Comparison of ENCODE assay signal across 1 cellular context in the genomic region with DNA sequence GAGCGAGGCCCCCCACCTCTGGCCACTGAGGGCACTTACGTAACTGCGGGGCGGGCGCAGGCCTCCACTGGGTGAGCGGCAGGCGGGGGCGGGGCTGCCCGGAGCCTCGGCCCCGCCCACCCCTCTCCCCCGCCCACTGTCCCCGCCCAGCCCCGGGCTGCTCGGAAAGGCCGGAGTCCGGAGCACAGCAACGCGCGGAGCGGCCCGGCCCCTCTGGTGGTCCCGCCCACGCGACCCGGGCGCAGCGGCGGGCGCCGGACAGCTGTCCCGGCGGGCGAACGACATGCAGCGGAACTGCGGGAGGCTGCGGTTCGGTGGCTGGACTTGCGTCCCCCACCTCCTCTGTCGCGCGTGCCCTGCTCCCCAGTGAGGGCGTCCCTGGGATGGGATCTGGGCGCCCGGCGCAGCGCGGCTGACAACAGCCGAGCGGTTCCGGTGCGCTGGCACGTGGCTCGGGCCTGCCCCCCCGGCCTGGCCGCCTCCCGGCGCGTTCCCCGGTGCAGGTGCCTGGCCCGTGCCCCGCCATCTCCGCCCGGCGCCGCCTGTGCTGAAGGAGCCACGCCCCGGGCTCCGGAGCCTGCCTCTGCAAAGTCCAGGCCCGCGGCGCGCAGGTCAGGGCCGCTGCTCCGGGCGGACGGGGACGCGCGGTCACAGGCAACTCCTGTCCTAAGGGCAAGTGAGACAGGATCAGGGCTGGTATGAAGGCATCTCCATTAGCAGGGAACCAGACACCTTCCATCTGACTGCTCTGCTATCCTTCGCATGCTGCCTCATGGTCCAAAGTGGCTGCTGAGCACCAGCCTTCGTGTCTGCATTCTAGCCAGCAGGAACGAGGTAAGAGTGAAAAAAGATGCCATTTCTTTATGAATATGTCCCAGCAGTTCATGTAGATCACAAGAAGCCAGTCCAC.
TF ChIP-seq lines count a peak whose summit lies in the region.

No MANE protein-coding gene starts in this region.

TF ChIP-seq in H1, 55 proteins besides CTCF, POLR2A, EP300 and RAD21 (continued from another document):
- TF ChIP-seq KDM1A (IDR thresholded peaks at IDR 0.05; ENCODE audit: borderline replicate concordance, low read length) (peak; percentile 100), HDAC2 (IDR thresholded peaks at IDR 0.05; ENCODE audit: borderline replicate concordance in 1 of 2, low read depth in 2 of 2, low read length in 2 of 2) (peak in 1 of 2 experiments; percentile 100; a peak in 2 of 4 replicates), CBX5 (IDR thresholded peaks at IDR 0.05; ENCODE audit: low read depth, low read length) (no peak), YY1 (IDR thresholded peaks at IDR 0.05; ENCODE audit: low read depth, low read length) (no peak), BACH1 (IDR thresholded peaks at IDR 0.05; ENCODE audit: low read length) (no peak), CTBP2 (IDR thresholded peaks at IDR 0.05; ENCODE audit: borderline replicate concordance, insufficient read depth, insufficient read length, low read length) (no peak), CEBPB (IDR thresholded peaks at IDR 0.05; ENCODE audit: low read depth, low read length) (peak; percentile 62), PHF8 (conservative IDR thresholded peaks at IDR 0.05; ENCODE audit: low read depth, low read length) (no peak; the same call in 1 of the 2 replicates), TAF7 (optimal IDR thresholded peaks at IDR 0.05; ENCODE audit: borderline replicate concordance, low read depth, low read length) (no peak), CBX8 (IDR thresholded peaks at IDR 0.05; ENCODE audit: borderline replicate concordance, low read depth, low read length) (no peak), TAF1 (IDR thresholded peaks at IDR 0.05; ENCODE audit: low read depth, low read length) (no peak), SUZ12 (IDR thresholded peaks at IDR 0.05; ENCODE audit: low read length) (no peak), POU5F1 (IDR thresholded peaks at IDR 0.05; ENCODE audit: low read depth, low read length) (no peak), SIX5 (IDR thresholded peaks at IDR 0.05; ENCODE audit: low read depth, low read length) (no peak), SIRT6 (IDR thresholded peaks at IDR 0.05; ENCODE audit: low read length) (no peak), TEAD4 (IDR thresholded peaks at IDR 0.05; ENCODE audit: low read depth, low read length) (0 out of 2 replicates have a peak, but pooled peaks have one; percentile 6), FOSL1 (IDR thresholded peaks at IDR 0.05; ENCODE audit: insufficient read depth, low read depth, low read length) (no peak), ZNF274 (IDR thresholded peaks at IDR 0.05; ENCODE audit: borderline replicate concordance, extremely low read depth, low read length) (no peak), HDAC6 (IDR thresholded peaks at IDR 0.05; ENCODE audit: low read depth, low read length) (no peak), CREB1 (IDR thresholded peaks at IDR 0.05) (peak; percentile 39; the same call in 1 of the 2 replicates), SP2 (IDR thresholded peaks at IDR 0.05; ENCODE audit: low read length) (no peak), TCF12 (IDR thresholded peaks at IDR 0.05; ENCODE audit: low read depth, low read length) (no peak), MAFK (IDR thresholded peaks at IDR 0.05; ENCODE audit: low read depth, low read length) (no peak), ASH2L (IDR thresholded peaks at IDR 0.05; ENCODE audit: low read length) (peak; percentile 12), JUN (IDR thresholded peaks at IDR 0.05; ENCODE audit: low read depth, low read length) (no peak), KDM4A (IDR thresholded peaks at IDR 0.05; ENCODE audit: low read depth, low read length, severe bottlenecking) (peak; percentile 89), EZH2 (IDR thresholded peaks at IDR 0.05; ENCODE audit: low read depth, low read length, severe bottlenecking) (no peak), POLR2AphosphoS5 (IDR thresholded peaks at IDR 0.05; ENCODE audit: low read depth, low read length) (no peak), SIN3A (conservative IDR thresholded peaks at IDR 0.05 in 1 of 2, IDR thresholded peaks at IDR 0.05 in 1 of 2; ENCODE audit: low read depth in 1 of 2, low read length in 2 of 2) (0 out of 4 replicates have a peak, but pooled peaks of 1 of the 2 experiments have one; percentile 22), KDM5A (IDR thresholded peaks at IDR 0.05; ENCODE audit: low read length) (no peak), GTF2F1 (IDR thresholded peaks at IDR 0.05; ENCODE audit: borderline replicate concordance, low read depth, low read length) (no peak), EGR1 (IDR thresholded peaks at IDR 0.05; ENCODE audit: borderline replicate concordance, low read depth, low read length) (peak; percentile 96), BRCA1 (IDR thresholded peaks at IDR 0.05; ENCODE audit: low read depth, low read length) (no peak), SP4 (IDR thresholded peaks at IDR 0.05; ENCODE audit: low read length) (no peak), RFX5 (IDR thresholded peaks at IDR 0.05; ENCODE audit: borderline replicate concordance, low read depth, low read length) (no peak)
- TF ChIP-seq, protein P1, sequence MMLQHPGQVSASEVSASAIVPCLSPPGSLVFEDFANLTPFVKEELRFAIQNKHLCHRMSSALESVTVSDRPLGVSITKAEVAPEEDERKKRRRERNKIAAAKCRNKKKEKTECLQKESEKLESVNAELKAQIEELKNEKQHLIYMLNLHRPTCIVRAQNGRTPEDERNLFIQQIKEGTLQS (IDR thresholded peaks at IDR 0.05; ENCODE audit: insufficient read depth, low read depth, low read length): no peak
- TF ChIP-seq, protein P2, sequence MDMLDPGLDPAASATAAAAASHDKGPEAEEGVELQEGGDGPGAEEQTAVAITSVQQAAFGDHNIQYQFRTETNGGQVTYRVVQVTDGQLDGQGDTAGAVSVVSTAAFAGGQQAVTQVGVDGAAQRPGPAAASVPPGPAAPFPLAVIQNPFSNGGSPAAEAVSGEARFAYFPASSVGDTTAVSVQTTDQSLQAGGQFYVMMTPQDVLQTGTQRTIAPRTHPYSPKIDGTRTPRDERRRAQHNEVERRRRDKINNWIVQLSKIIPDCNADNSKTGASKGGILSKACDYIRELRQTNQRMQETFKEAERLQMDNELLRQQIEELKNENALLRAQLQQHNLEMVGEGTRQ (IDR thresholded peaks at IDR 0.05; ENCODE audit: low read length): no peak
- TF ChIP-seq, protein P3, sequence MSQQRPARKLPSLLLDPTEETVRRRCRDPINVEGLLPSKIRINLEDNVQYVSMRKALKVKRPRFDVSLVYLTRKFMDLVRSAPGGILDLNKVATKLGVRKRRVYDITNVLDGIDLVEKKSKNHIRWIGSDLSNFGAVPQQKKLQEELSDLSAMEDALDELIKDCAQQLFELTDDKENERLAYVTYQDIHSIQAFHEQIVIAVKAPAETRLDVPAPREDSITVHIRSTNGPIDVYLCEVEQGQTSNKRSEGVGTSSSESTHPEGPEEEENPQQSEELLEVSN (IDR thresholded peaks at IDR 0.05): peak; percentile 27; the same call in 1 of the 2 replicates
